Comparison of ENCODE assay signal across 1 cellular context in the genomic region with DNA sequence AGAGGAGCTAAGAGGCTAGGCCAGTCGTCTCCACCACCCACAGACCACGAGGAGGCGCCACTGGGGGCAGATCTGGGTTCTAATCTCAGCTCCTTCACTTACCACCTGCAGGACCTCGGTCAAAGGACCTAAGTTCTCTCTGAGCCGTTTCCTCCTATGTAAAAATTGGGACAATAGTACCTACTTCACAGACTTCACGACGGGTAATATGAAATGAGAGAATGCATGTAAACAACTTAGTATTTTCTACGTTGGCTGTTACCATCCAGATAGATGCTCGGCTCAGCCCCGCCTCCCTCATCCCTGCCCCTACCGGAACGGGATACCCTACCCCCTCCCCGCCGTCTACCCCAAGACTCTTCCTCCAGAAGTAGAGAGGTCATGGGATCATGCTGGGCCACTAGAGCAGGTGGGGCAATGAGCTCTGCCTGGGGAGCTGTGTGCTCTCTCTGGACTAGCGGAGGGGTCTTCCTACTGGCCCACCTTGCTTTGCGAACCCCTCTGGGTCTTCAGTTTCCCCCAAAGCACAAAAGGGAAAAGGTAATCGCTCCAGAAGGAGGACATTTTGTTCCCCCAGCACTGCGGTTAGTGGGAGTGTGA.
TF ChIP-seq lines count a peak whose summit lies in the region.

No MANE protein-coding gene starts in this region.

TF ChIP-seq in H1, 55 proteins besides CTCF, POLR2A, EP300 and RAD21:
- TF ChIP-seq PHF8 (conservative IDR thresholded peaks at IDR 0.05; ENCODE audit: low read depth, low read length) = peak; percentile 61; the same call in 1 of the 2 replicates
- no peak for TF ChIP-seq GABPA (IDR thresholded peaks at IDR 0.05; ENCODE audit: borderline replicate concordance, insufficient read depth, low read length)
- peak; percentile 32; the same call in 1 of the 2 replicates for TF ChIP-seq SP4 (IDR thresholded peaks at IDR 0.05; ENCODE audit: low read length)
- TF ChIP-seq TAF1 (IDR thresholded peaks at IDR 0.05; ENCODE audit: low read depth, low read length) = peak; percentile 49; the same call in 1 of the 2 replicates
- TF ChIP-seq, protein P1, sequence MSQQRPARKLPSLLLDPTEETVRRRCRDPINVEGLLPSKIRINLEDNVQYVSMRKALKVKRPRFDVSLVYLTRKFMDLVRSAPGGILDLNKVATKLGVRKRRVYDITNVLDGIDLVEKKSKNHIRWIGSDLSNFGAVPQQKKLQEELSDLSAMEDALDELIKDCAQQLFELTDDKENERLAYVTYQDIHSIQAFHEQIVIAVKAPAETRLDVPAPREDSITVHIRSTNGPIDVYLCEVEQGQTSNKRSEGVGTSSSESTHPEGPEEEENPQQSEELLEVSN (IDR thresholded peaks at IDR 0.05) = 0 out of 2 replicates have a peak, but pooled peaks have one; percentile 18
- TF ChIP-seq, protein P2, sequence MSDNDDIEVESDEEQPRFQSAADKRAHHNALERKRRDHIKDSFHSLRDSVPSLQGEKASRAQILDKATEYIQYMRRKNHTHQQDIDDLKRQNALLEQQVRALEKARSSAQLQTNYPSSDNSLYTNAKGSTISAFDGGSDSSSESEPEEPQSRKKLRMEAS (IDR thresholded peaks at IDR 0.05) = peak; percentile 48; the same call in 1 of the 2 replicates
- no peak for TF ChIP-seq CBX5 (IDR thresholded peaks at IDR 0.05; ENCODE audit: low read depth, low read length)
- 0 out of 4 replicates have a peak, but pooled peaks of 1 of the 2 experiments have one; percentile 57 for TF ChIP-seq HDAC2 (IDR thresholded peaks at IDR 0.05; ENCODE audit: borderline replicate concordance in 1 of 2, low read depth in 2 of 2, low read length in 2 of 2)
- TF ChIP-seq POLR2AphosphoS5 (IDR thresholded peaks at IDR 0.05; ENCODE audit: low read depth, low read length) = peak; percentile 74; the same call in 1 of the 2 replicates
- TF ChIP-seq KDM1A (IDR thresholded peaks at IDR 0.05; ENCODE audit: borderline replicate concordance, low read length) = peak; percentile 77; the same call in 1 of the 2 replicates
- peak; percentile 73 for TF ChIP-seq ASH2L (IDR thresholded peaks at IDR 0.05; ENCODE audit: low read length)
- 0 out of 2 replicates have a peak, but pooled peaks have one; percentile 34 for TF ChIP-seq YY1 (IDR thresholded peaks at IDR 0.05; ENCODE audit: low read depth, low read length)
- TF ChIP-seq KDM4A (IDR thresholded peaks at IDR 0.05; ENCODE audit: low read depth, low read length, severe bottlenecking) = peak; percentile 77
- no peak for TF ChIP-seq SAP30 (IDR thresholded peaks at IDR 0.05; ENCODE audit: insufficient read depth, insufficient replicate concordance, low read length)
- TF ChIP-seq, protein P3, sequence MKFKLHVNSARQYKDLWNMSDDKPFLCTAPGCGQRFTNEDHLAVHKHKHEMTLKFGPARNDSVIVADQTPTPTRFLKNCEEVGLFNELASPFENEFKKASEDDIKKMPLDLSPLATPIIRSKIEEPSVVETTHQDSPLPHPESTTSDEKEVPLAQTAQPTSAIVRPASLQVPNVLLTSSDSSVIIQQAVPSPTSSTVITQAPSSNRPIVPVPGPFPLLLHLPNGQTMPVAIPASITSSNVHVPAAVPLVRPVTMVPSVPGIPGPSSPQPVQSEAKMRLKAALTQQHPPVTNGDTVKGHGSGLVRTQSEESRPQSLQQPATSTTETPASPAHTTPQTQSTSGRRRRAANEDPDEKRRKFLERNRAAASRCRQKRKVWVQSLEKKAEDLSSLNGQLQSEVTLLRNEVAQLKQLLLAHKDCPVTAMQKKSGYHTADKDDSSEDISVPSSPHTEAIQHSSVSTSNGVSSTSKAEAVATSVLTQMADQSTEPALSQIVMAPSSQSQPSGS (IDR thresholded peaks at IDR 0.05; ENCODE audit: low read length) = peak; percentile 70; the same call in 1 of the 2 replicates
